In the genomic region with DNA sequence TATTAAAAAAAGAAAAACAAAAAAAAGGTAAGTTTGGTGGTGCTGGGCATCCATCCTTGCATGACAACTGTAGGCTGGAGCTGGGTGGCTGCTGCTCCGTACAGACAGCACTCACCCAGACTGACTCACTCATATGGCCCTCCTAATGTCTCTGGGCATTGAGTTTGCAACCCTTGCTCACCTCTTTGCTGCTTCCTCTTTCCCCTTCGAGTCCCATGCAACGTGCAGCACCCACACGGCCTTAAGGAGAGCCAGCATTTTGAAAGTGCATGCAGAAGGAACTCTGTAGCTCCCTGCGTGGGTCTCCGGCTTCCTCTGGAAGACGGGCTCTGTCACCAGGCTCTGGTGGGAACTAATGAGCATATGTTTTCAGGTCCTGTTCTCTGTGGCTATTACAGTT, we compare ENCODE assay signal across 24 cellular contexts.
DNase-seq lines count a peak whose midpoint lies in the region; ATAC-seq and TF ChIP-seq lines count a peak whose summit lies in the region.
"Had no signal": no experiment of that assay in that cellular context is flagged by ENCODE, and none has a peak within 500 bp of the region (broad histone marks: within the 10 kb centered on the region; RNA-seq: fewer than 3 reads in every experiment).

No MANE protein-coding gene starts in this region.

- no peak overlapping the region for H2AFZ ChIP-seq in SK-N-SH (ENCODE audit: low read depth)

- H3K27me3 Mint-ChIP-seq in dendritic cell treated with granulocyte-macrophage colony-stimulating factor and Interleukin-4, amounts not matched to agents 40 ng/mL and 50 ng/mL, for 4 days = peaks cover 2% of the 10 kb centered on the region
- peaks cover 54% of the 10 kb centered on the region for H3K27me3 Mint-ChIP-seq in stimulated activated memory B cell treated with anti-CD40 and anti-IgM and Interleukin-4, amounts not matched to agents 10 μg/mL and 1 μg/mL and 100 μg/mL, for 72 hours
- H3K27me3 Mint-ChIP-seq: type B pancreatic cell had no signal

- no peaks in the 10 kb centered on the region for H4K20me1 ChIP-seq in SK-N-SH (ENCODE audit: insufficient read depth)

- H3K4me1 Mint-ChIP-seq in dendritic cell treated with granulocyte-macrophage colony-stimulating factor and Interleukin-4, amounts not matched to agents 40 ng/mL and 50 ng/mL, for 4 days (ENCODE audit: low read depth) = peaks cover 36% of the 10 kb centered on the region
- H3K4me1 Mint-ChIP-seq in stimulated activated memory B cell treated with anti-CD40 and anti-IgM and Interleukin-4, amounts not matched to agents 10 μg/mL and 1 μg/mL and 100 μg/mL, for 72 hours = no peaks in the 10 kb centered on the region
- H3K4me1 Mint-ChIP-seq: activated CD4-positive, alpha-beta memory T cell treated with anti-CD3 and anti-CD28 coated beads, Interleukin-2, amount 10 ng/mL, durations not matched to agents 7 days and 5 days; mesothelial cell of epicardium; naive thymus-derived CD8-positive, alpha-beta T cell had no signal

- H3K4me3 Mint-ChIP-seq in dendritic cell treated with granulocyte-macrophage colony-stimulating factor and Interleukin-4, amounts not matched to agents 40 ng/mL and 50 ng/mL, for 4 days = no peak overlapping the region
- no peak overlapping the region for H3K4me3 Mint-ChIP-seq in stimulated activated memory B cell treated with anti-CD40 and anti-IgM and Interleukin-4, amounts not matched to agents 10 μg/mL and 1 μg/mL and 100 μg/mL, for 72 hours
- H3K4me3 Mint-ChIP-seq: activated CD4-positive, alpha-beta memory T cell treated with anti-CD3 and anti-CD28 coated beads, Interleukin-2, amount 10 ng/mL, durations not matched to agents 7 days and 5 days; mesothelial cell of epicardium; naive thymus-derived CD8-positive, alpha-beta T cell; type B pancreatic cell had no signal

- no peaks in the 10 kb centered on the region for H3K9me2 ChIP-seq in SK-N-SH

- no peaks in the 10 kb centered on the region for H3K79me2 ChIP-seq in SK-N-SH (ENCODE audit: insufficient read depth)

- TF ChIP-seq CTCF in SK-N-SH (IDR thresholded peaks at IDR 0.05) = no peak

- no peak for TF ChIP-seq RAD21 in SK-N-SH (IDR thresholded peaks at IDR 0.05; ENCODE audit: low read length)

- DNase-seq in SK-N-SH = no peak
- DNase-seq in Kasumi-1 (lab: John Stamatoyannopoulos, UW) = peak; percentile 43 to 48
- DNase-seq in NCI-H187 (lab: John Stamatoyannopoulos, UW) = no peak
- DNase-seq in activated CD4-positive, alpha-beta T cell treated with anti-CD3 and anti-CD28 coated beads for 1 hour = no peak
- DNase-seq: activated CD4-positive, alpha-beta memory T cell treated with anti-CD3 and anti-CD28 coated beads, Interleukin-2, amount 10 ng/mL, durations not matched to agents 7 days and 5 days; activated effector memory CD4-positive, alpha-beta T cell treated with anti-CD3 and anti-CD28 coated beads, Interleukin-2, amount 50 U/mL, for 16 hours; BE2C; COR-L47; HCEC 1CT; heart left ventricle; naive thymus-derived CD8-positive, alpha-beta T cell; NCI-H146; NCI-H510A; small intestine; stimulated activated CD4-positive, alpha-beta T cell treated with anti-CD3 and anti-CD28 coated beads, Interleukin-1b, Interleukin-23, amount 100 ng/mL, for 48 hours; T-helper 9 cell had no signal

- no peaks in the 10 kb centered on the region for H3F3A ChIP-seq in SK-N-SH (replicated peaks; ENCODE audit: insufficient read depth)

- H3K27ac ChIP-seq in SK-N-SH (ENCODE audit: low read depth in 2 of 2, low read length in 1 of 2) = no peak overlapping the region
- H3K27ac ChIP-seq: heart left ventricle, RWPE1 had no signal

- H3K4me2 ChIP-seq in SK-N-SH = no peak overlapping the region

- H3K27me3 ChIP-seq in SK-N-SH (ENCODE audit: insufficient read depth) = no peaks in the 10 kb centered on the region
- H3K27me3 ChIP-seq: heart left ventricle had no signal

- H3K27ac Mint-ChIP-seq in dendritic cell treated with granulocyte-macrophage colony-stimulating factor and Interleukin-4, amounts not matched to agents 40 ng/mL and 50 ng/mL, for 4 days = peak overlapping the region; percentile 78
- no peak overlapping the region for H3K27ac Mint-ChIP-seq in stimulated activated memory B cell treated with anti-CD40 and anti-IgM and Interleukin-4, amounts not matched to agents 10 μg/mL and 1 μg/mL and 100 μg/mL, for 72 hours
- H3K27ac Mint-ChIP-seq: activated CD4-positive, alpha-beta memory T cell treated with anti-CD3 and anti-CD28 coated beads, Interleukin-2, amount 10 ng/mL, durations not matched to agents 7 days and 5 days; mesothelial cell of epicardium; naive thymus-derived CD8-positive, alpha-beta T cell; type B pancreatic cell had no signal

- H3K36me3 Mint-ChIP-seq in dendritic cell treated with granulocyte-macrophage colony-stimulating factor and Interleukin-4, amounts not matched to agents 40 ng/mL and 50 ng/mL, for 4 days (ENCODE audit: low read depth) = no peaks in the 10 kb centered on the region
- peaks cover 4% of the 10 kb centered on the region for H3K36me3 Mint-ChIP-seq in stimulated activated memory B cell treated with anti-CD40 and anti-IgM and Interleukin-4, amounts not matched to agents 10 μg/mL and 1 μg/mL and 100 μg/mL, for 72 hours
- H3K36me3 Mint-ChIP-seq: mesothelial cell of epicardium, type B pancreatic cell had no signal

- H3K36me3 ChIP-seq in SK-N-SH (replicated peaks in 1 of 2; ENCODE audit: control insufficient read depth in 1 of 2, insufficient read depth in 2 of 2, low read length in 1 of 2) = no peaks in the 10 kb centered on the region
- H3K36me3 ChIP-seq: BE2C, heart left ventricle had no signal

- ATAC-seq in SK-N-SH treated with all-trans-retinoic acid at 6 μM for 48 hours = peak; percentile 23; the same call in 2 of the 3 replicates
- ATAC-seq in stimulated activated memory B cell treated with anti-CD40 and anti-IgM and Interleukin-4, amounts not matched to agents 10 μg/mL and 1 μg/mL and 100 μg/mL, for 72 hours = peak; percentile 16
- ATAC-seq in HG03565 (IDR thresholded peaks at IDR 0.05; ENCODE audit: unreplicated experiment) = no peak
- ATAC-seq: GM12878; naive thymus-derived CD8-positive, alpha-beta T cell had no signal

- H3K4me1 ChIP-seq in SK-N-SH (ENCODE audit: control insufficient read depth in 1 of 2, insufficient read depth in 2 of 2, low read depth in 1 of 2, low read length in 1 of 2) = no peaks in the 10 kb centered on the region
- H3K4me1 ChIP-seq: BE2C had no signal

- intact Hi-C loops in dendritic cell treated with granulocyte-macrophage colony-stimulating factor and Interleukin-4, amounts not matched to agents 40 ng/mL and 50 ng/mL, for 4 days (cut with micrococcal nuclease) = no loop called here

- TF ChIP-seq EP300 in SK-N-SH (IDR thresholded peaks at IDR 0.05; ENCODE audit: borderline replicate concordance in 1 of 2, low read depth in 1 of 2, low read length in 1 of 2) = no peak

- no peak overlapping the region for H3K4me3 ChIP-seq in SK-N-SH (ENCODE audit: low read depth in 2 of 2, low read length in 1 of 2)
- H3K4me3 ChIP-seq: GM12878, heart left ventricle had no signal

- no peak overlapping the region for H3K9ac ChIP-seq in SK-N-SH

- POLR2A ChIA-PET in SK-N-SH (lab: Yijun Ruan, JAX) = no interaction called here

- 47% methylated on average over 7 of the region's 7 CpGs for WGBS in SK-N-SH (ENCODE audit: low lambda C conversion rate)

- H3K9me3 Mint-ChIP-seq in dendritic cell treated with granulocyte-macrophage colony-stimulating factor and Interleukin-4, amounts not matched to agents 40 ng/mL and 50 ng/mL, for 4 days = peaks cover 9% of the 10 kb centered on the region
- H3K9me3 Mint-ChIP-seq in stimulated activated memory B cell treated with anti-CD40 and anti-IgM and Interleukin-4, amounts not matched to agents 10 μg/mL and 1 μg/mL and 100 μg/mL, for 72 hours = peaks cover 5% of the 10 kb centered on the region
- H3K9me3 Mint-ChIP-seq: activated CD4-positive, alpha-beta memory T cell treated with anti-CD3 and anti-CD28 coated beads, Interleukin-2, amount 10 ng/mL, durations not matched to agents 7 days and 5 days; type B pancreatic cell had no signal

- no peaks in the 10 kb centered on the region for H3K9me3 ChIP-seq in SK-N-SH
- H3K9me3 ChIP-seq: BE2C, heart left ventricle had no signal

- CTCF ChIA-PET in SK-N-SH (lab: Yijun Ruan, JAX) = no interaction called here

TF ChIP-seq in SK-N-SH treated with all-trans-retinoic acid at 6 μM for 48 hours, 23 proteins besides CTCF, POLR2A, EP300 and RAD21 (continues in another document):
- TF ChIP-seq, protein P1, sequence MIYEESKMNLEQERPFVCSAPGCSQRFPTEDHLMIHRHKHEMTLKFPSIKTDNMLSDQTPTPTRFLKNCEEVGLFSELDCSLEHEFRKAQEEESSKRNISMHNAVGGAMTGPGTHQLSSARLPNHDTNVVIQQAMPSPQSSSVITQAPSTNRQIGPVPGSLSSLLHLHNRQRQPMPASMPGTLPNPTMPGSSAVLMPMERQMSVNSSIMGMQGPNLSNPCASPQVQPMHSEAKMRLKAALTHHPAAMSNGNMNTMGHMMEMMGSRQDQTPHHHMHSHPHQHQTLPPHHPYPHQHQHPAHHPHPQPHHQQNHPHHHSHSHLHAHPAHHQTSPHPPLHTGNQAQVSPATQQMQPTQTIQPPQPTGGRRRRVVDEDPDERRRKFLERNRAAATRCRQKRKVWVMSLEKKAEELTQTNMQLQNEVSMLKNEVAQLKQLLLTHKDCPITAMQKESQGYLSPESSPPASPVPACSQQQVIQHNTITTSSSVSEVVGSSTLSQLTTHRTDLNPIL (CRISPR knock-in tag; IDR thresholded peaks at IDR 0.05; ENCODE audit: low read depth) = no peak
- no peak for TF ChIP-seq ARNTL (CRISPR knock-in tag; IDR thresholded peaks at IDR 0.05; ENCODE audit: borderline replicate concordance, low read depth)
- TF ChIP-seq ISL1 (CRISPR knock-in tag; IDR thresholded peaks at IDR 0.05) = no peak
- TF ChIP-seq ESRRG (CRISPR knock-in tag; IDR thresholded peaks at IDR 0.05) = no peak
- no peak for TF ChIP-seq TCF4 (CRISPR knock-in tag; IDR thresholded peaks at IDR 0.05; ENCODE audit: borderline replicate concordance)

TF ChIP-seq in SK-N-SH, 30 proteins besides CTCF, POLR2A, EP300 and RAD21 (continues in another document):
- TF ChIP-seq EZH2phosphoT487 (IDR thresholded peaks at IDR 0.05; ENCODE audit: borderline replicate concordance, low read depth) = no peak
- TF ChIP-seq PBX3 (IDR thresholded peaks at IDR 0.05) = no peak
- no peak for TF ChIP-seq SIN3A (IDR thresholded peaks at IDR 0.05; ENCODE audit: borderline replicate concordance, low read depth, low read length)
- TF ChIP-seq JUND (IDR thresholded peaks at IDR 0.05) = no peak
- no peak for TF ChIP-seq NFIC (IDR thresholded peaks at IDR 0.05; ENCODE audit: borderline replicate concordance)

Comparison
In these comparisons a context has a peak if more than half of its experiments do, and no peak if none do; other contexts are left out.
1. DNase-seq: peak in Kasumi-1 (2 of 2); none in SK-N-SH (single experiment), NCI-H187 (0 of 2) and activated CD4-positive, alpha-beta T cell treated with anti-CD3 and anti-CD28 coated beads for 1 hour (single experiment).